In genomic region chr5:1053391-1054017, GRCh38 we compare ENCODE assay signal across 1 cellular context.
TF ChIP-seq lines count a peak whose summit lies in the region.

No MANE protein-coding gene starts in this region.

TF ChIP-seq in GM23338, 12 proteins besides CTCF, POLR2A, EP300 and RAD21 (continued from another document):
- TF ChIP-seq REST (IDR thresholded peaks at IDR 0.05; ENCODE audit: unreplicated experiment) (no peak), ZNF462 (CRISPR knock-in tag; IDR thresholded peaks at IDR 0.05) (no peak)
